19 cellular contexts compared by ENCODE assay signal in the genomic region with DNA sequence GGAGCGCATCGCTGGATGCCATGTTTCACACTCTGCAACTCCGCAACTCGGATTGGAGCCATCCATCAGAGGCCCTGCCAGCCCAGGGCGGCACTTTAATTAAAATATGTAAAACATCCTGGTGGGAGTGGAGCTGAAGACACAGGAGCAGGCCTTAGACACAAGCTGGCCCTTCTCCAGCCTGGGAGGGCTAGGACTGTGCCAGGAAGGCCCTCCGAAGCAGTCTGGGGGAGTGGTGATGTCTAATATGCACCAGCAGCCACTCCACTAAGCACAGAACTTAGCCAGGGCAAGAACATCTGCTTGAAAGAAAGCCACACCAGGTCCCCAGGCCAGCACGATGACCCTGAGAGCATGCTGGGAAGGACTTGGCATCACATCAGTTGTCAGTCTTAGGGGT. TPM values are rescaled to one million over a fixed set of nuclear protein-coding genes. Genes with fewer than 3 reads are reported as not detected.
"Had no signal": no experiment of that assay in that cellular context is flagged by ENCODE, and none has a peak within 500 bp of the region (broad histone marks: within the 10 kb centered on the region; RNA-seq: fewer than 3 reads in every experiment).

No MANE protein-coding gene starts in this region.

- H3K79me2 ChIP-seq: hepatocyte had no signal

- H3K27me3 ChIP-seq: adrenal gland, hepatocyte, left lung, sigmoid colon had no signal

- H3K36me3 ChIP-seq: adrenal gland, left lung, sigmoid colon, tibial artery had no signal

- H3K36me3 Mint-ChIP-seq: activated naive CD4-positive, alpha-beta T cell treated with anti-CD3 and anti-CD28 coated beads, Interleukin-2, amount 50 U/mL, for 24 hours; natural killer cell treated with Interleukin-12 subunit alpha and Interleukin-12 subunit beta and Interleukin-15 and Interleukin-18, amount 100 ng/mL, for 72 hours; stimulated activated memory B cell treated with anti-CD40 and anti-IgM and Interleukin-4, amounts not matched to agents 10 μg/mL and 1 μg/mL and 100 μg/mL, for 72 hours had no signal

- H3K4me2 ChIP-seq: hepatocyte had no signal

- H3K27ac Mint-ChIP-seq: activated CD8-positive, alpha-beta T cell treated with anti-CD3 and anti-CD28 coated beads for 36 hours; activated naive CD4-positive, alpha-beta T cell treated with anti-CD3 and anti-CD28 coated beads, Interleukin-2, amount 50 U/mL, for 24 hours; stimulated activated memory B cell treated with anti-CD40 and anti-IgM and Interleukin-4, amounts not matched to agents 10 μg/mL and 1 μg/mL and 100 μg/mL, for 72 hours had no signal

- H2AFZ ChIP-seq: hepatocyte had no signal

- H3K4me1 Mint-ChIP-seq: activated naive CD4-positive, alpha-beta T cell treated with anti-CD3 and anti-CD28 coated beads, Interleukin-2, amount 50 U/mL, for 24 hours had no signal

- H3K9me3 ChIP-seq: adrenal gland, left lung, psoas muscle, sigmoid colon, tibial artery had no signal

- H3K4me1 ChIP-seq: psoas muscle, sigmoid colon, tibial artery had no signal

- DNase-seq: activated CD4-positive, alpha-beta T cell treated with anti-CD3 and anti-CD28 coated beads for 48 hours; activated CD8-positive, alpha-beta T cell treated with anti-CD3 and anti-CD28 coated beads for 36 hours; activated effector memory CD4-positive, alpha-beta T cell treated with anti-CD3 and anti-CD28 coated beads, Interleukin-2, amount 50 U/mL, for 16 hours; activated T-cell treated with anti-CD3 and anti-CD28 coated beads, Interleukin-2, amount 50 U/mL, for 48 hours; left lung; mesenchymal stem cell; psoas muscle; sigmoid colon; T-helper 2 cell; tibial artery had no signal

- ATAC-seq: esophagus mucosa; left lung; psoas muscle; stimulated activated memory B cell treated with anti-CD40 and anti-IgM and Interleukin-4, amounts not matched to agents 10 μg/mL and 1 μg/mL and 100 μg/mL, for 72 hours had no signal

- H3K4me3 Mint-ChIP-seq: activated CD8-positive, alpha-beta T cell treated with anti-CD3 and anti-CD28 coated beads for 36 hours; activated naive CD4-positive, alpha-beta T cell treated with anti-CD3 and anti-CD28 coated beads, Interleukin-2, amount 50 U/mL, for 24 hours; natural killer cell treated with Interleukin-12 subunit alpha and Interleukin-12 subunit beta and Interleukin-15 and Interleukin-18, amount 100 ng/mL, for 72 hours; stimulated activated memory B cell treated with anti-CD40 and anti-IgM and Interleukin-4, amounts not matched to agents 10 μg/mL and 1 μg/mL and 100 μg/mL, for 72 hours had no signal

- H3K9me3 Mint-ChIP-seq: activated CD8-positive, alpha-beta T cell treated with anti-CD3 and anti-CD28 coated beads for 36 hours; activated naive CD4-positive, alpha-beta T cell treated with anti-CD3 and anti-CD28 coated beads, Interleukin-2, amount 50 U/mL, for 24 hours; natural killer cell treated with Interleukin-12 subunit alpha and Interleukin-12 subunit beta and Interleukin-15 and Interleukin-18, amount 100 ng/mL, for 72 hours; stimulated activated memory B cell treated with anti-CD40 and anti-IgM and Interleukin-4, amounts not matched to agents 10 μg/mL and 1 μg/mL and 100 μg/mL, for 72 hours had no signal

- H3K27me3 Mint-ChIP-seq: activated CD8-positive, alpha-beta T cell treated with anti-CD3 and anti-CD28 coated beads for 36 hours; activated naive CD4-positive, alpha-beta T cell treated with anti-CD3 and anti-CD28 coated beads, Interleukin-2, amount 50 U/mL, for 24 hours had no signal

- H3K4me3 ChIP-seq: adrenal gland, hepatocyte, left lung, psoas muscle, sigmoid colon, tibial artery had no signal

- H3K27ac ChIP-seq: hepatocyte, left lung, psoas muscle, sigmoid colon, tibial artery had no signal

RNA-seq across cellular contexts. Expression of gene CCDC182, which starts 5.8 kb away (rescaled TPM):
- total RNA-seq: activated CD8-positive, alpha-beta T cell treated with anti-CD3 and anti-CD28 coated beads for 36 hours; adrenal gland; esophagus mucosa; glomerular endothelial cell; hepatocyte; left lung; natural killer cell treated with Interleukin-12 subunit alpha and Interleukin-12 subunit beta and Interleukin-15 and Interleukin-18, amount 100 ng/mL, for 72 hours; osteoblast; psoas muscle; sigmoid colon had no signal
- polyA plus RNA-seq: adrenal gland, hepatocyte, keratinocyte, psoas muscle, sigmoid colon had no signal
